10 cellular contexts compared by ENCODE assay signal in the genomic region with DNA sequence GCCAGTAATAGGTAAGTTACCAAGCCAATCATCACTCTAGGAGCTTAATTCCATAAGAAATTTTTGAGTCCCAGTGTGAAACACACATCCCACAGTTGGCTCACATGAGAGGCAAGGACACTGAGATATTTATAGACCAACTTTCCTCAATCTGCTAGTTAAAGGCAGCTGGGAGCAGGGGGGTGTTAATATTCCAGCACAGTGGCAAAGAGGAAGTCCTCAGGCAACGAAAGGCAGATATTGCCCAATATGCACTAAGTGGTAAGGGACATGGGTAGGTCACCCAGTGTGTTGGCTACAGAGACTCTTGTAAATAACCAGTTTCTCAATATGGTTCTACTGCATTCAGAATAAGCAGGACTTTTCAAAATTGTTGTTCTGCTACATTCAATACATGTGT.
DNase-seq lines count a peak whose midpoint lies in the region; ATAC-seq and TF ChIP-seq lines count a peak whose summit lies in the region.
"Had no signal": no experiment of that assay in that cellular context is flagged by ENCODE, and none has a peak within 500 bp of the region (broad histone marks: within the 10 kb centered on the region; RNA-seq: fewer than 3 reads in every experiment).

No MANE protein-coding gene starts in this region.

- H3K9me3 ChIP-seq in SJCRH30 (replicated peaks) (no peaks in the 10 kb centered on the region), gastroesophageal sphincter (no peaks in the 10 kb centered on the region), HAP-1 (no peaks in the 10 kb centered on the region)

- in situ Hi-C loops in HAP-1 (cut with MboI; ENCODE audit: low sequenced_read_pairs), result no loop called here

- TF ChIP-seq CTCF in gastroesophageal sphincter (IDR thresholded peaks at IDR 0.05), result no peak

- intact Hi-C loops in sciatic nerve (cut with DNase I), result no loop called here

- no peak for DNase-seq in SJCRH30
- DNase-seq in sciatic nerve (ENCODE audit: low spot score), result no peak
- no peak for DNase-seq in HAP-1 (ENCODE audit: low spot score in 2 of 2)
- no peak for DNase-seq in mucosa of gallbladder (ENCODE audit: low spot score)
- DNase-seq: activated T-cell treated with anti-CD3 and anti-CD28 coated beads, Interleukin-2, amount 50 U/mL, for 48 hours; NCI-H187 treated with DMSO at 0.1 percent for 48 hours had no signal

- H3K36me3 ChIP-seq in SJCRH30 (peaks cover 71% of the 10 kb centered on the region), gastroesophageal sphincter (peaks cover 4 to 64% of the 10 kb centered on the region in 2 donors), HAP-1 (replicated peaks) (peaks cover 32% of the 10 kb centered on the region)

- no peak for TF ChIP-seq POLR2A in gastroesophageal sphincter (IDR thresholded peaks at IDR 0.05)

- no peak for TF ChIP-seq EP300 in gastroesophageal sphincter (IDR thresholded peaks at IDR 0.05)

- 33 to 88% methylated on average over 1 of the region's 1 CpG for WGBS in gastroesophageal sphincter (ENCODE audit: low coverage in 1 of 2), 2 donors

- H3K4me3 ChIP-seq in SJCRH30 (no peak overlapping the region), gastroesophageal sphincter (no peak overlapping the region), HAP-1 (no peak overlapping the region)

- H3K27me3 ChIP-seq in SJCRH30 (no peaks in the 10 kb centered on the region), gastroesophageal sphincter (no peaks in the 10 kb centered on the region), HAP-1 (ENCODE audit: low read depth) (no peaks in the 10 kb centered on the region)

- peak; percentile 18 for ATAC-seq in GM21423 (IDR thresholded peaks at IDR 0.05; ENCODE audit: unreplicated experiment)
- peak; percentile 82 for ATAC-seq in gastroesophageal sphincter
- peak; percentile 81 for ATAC-seq in sciatic nerve
- ATAC-seq in HG03135 (IDR thresholded peaks at IDR 0.05; ENCODE audit: unreplicated experiment), result no peak
- ATAC-seq in GM19463 (IDR thresholded peaks at IDR 0.05; ENCODE audit: unreplicated experiment), result no peak

- H3K27ac ChIP-seq in SJCRH30, result peak overlapping the region; percentile 10; the same call in 1 of the 2 replicates
- H3K27ac ChIP-seq in gastroesophageal sphincter, result peak overlapping the region in 2 of 4 donors; percentile 28

- H3K4me1 ChIP-seq in SJCRH30 (peaks cover 13% of the 10 kb centered on the region), gastroesophageal sphincter (peaks cover 0 to 19% (median 0%) of the 10 kb centered on the region in 3 donors), HAP-1 (no peaks in the 10 kb centered on the region)

Comparison
In these comparisons a context has a peak if more than half of its experiments do, and no peak if none do; other contexts are left out.
1. ATAC-seq: peak in GM21423 (single experiment), gastroesophageal sphincter (single experiment) and sciatic nerve (single experiment); none in HG03135 (single experiment) and GM19463 (single experiment).